ENCODE assay signal across 15 cellular contexts in genomic region chr15:77499087-77499765, GRCh38.
A peak's percentile ranks its signal among the peaks of the same experiment; 100 is the strongest.
DNase-seq lines count a peak whose midpoint lies in the region; ATAC-seq and TF ChIP-seq lines count a peak whose summit lies in the region.
"Had no signal": no experiment of that assay in that cellular context is flagged by ENCODE, and none has a peak within 500 bp of the region (broad histone marks: within the 10 kb centered on the region; RNA-seq: fewer than 3 reads in every experiment).

No MANE protein-coding gene starts in this region.

- peaks cover 6% of the 10 kb centered on the region for H3K4me1 Mint-ChIP-seq in T-helper 17 cell
- peaks cover 40% of the 10 kb centered on the region for H3K4me1 Mint-ChIP-seq in glutamatergic neuron (ENCODE audit: low read depth, unreplicated experiment)
- H3K4me1 Mint-ChIP-seq in activated naive CD4-positive, alpha-beta T cell treated with anti-CD3 and anti-CD28 coated beads for 36 hours (ENCODE audit: low read depth) = peaks cover 4% of the 10 kb centered on the region

- H3K27ac Mint-ChIP-seq in T-helper 17 cell (peak overlapping the region; percentile 19), glutamatergic neuron (ENCODE audit: unreplicated experiment) (peak overlapping the region; percentile 44)
- H3K27ac Mint-ChIP-seq in activated naive CD4-positive, alpha-beta T cell treated with anti-CD3 and anti-CD28 coated beads for 36 hours = no peak overlapping the region

- no peak for TF ChIP-seq CTCF in glutamatergic neuron (IDR thresholded peaks at IDR 0.05; ENCODE audit: partially characterized antibody, unreplicated experiment)
- no peak for TF ChIP-seq CTCF in gastrocnemius medialis (IDR thresholded peaks at IDR 0.05 in 4 of 5, conservative IDR thresholded peaks at IDR 0.05 in 1 of 5)

- CTCF ChIA-PET in activated naive CD4-positive, alpha-beta T cell treated with anti-CD3 and anti-CD28 coated beads for 36 hours (lab: Charles Lee) = interaction anchor here (0.7 to 5.2 kb wide), 8 partner anchors 10 to 501 kb away, joined by 3 to 37 read pairs (median 14); no protein-coding TSS in a partner anchor

- H3K4me3 Mint-ChIP-seq in T-helper 17 cell (no peak overlapping the region), glutamatergic neuron (ENCODE audit: unreplicated experiment) (peak overlapping the region; percentile 51)
- H3K4me3 Mint-ChIP-seq in activated naive CD4-positive, alpha-beta T cell treated with anti-CD3 and anti-CD28 coated beads for 36 hours = no peak overlapping the region

- in situ Hi-C loops in gastrocnemius medialis (cut with MboI; ENCODE audit: low sequenced_read_pairs in 4 of 4) = no loop called here

- DNase-seq in H7 = peak; percentile 38
- no peak for DNase-seq in T-helper 17 cell
- no peak for DNase-seq in glutamatergic neuron
- no peak for DNase-seq in gastrocnemius medialis
- DNase-seq in activated naive CD4-positive, alpha-beta T cell treated with anti-CD3 and anti-CD28 coated beads for 36 hours = no peak
- no peak for DNase-seq in activated CD4-positive, alpha-beta T cell treated with anti-CD3 and anti-CD28 coated beads for 48 hours
- DNase-seq: activated effector memory CD4-positive, alpha-beta T cell treated with anti-CD3 and anti-CD28 coated beads, Interleukin-2, amount 50 U/mL, for 16 hours; aorta; DMS53; NCI-H226; small intestine; stimulated activated naive CD4-positive, alpha-beta T cell; SW 1271 had no signal

- H3K4me1 ChIP-seq in gastrocnemius medialis = peaks cover 43 to 48% of the 10 kb centered on the region in 2 donors

- H3K4me3 ChIP-seq in H7 (ENCODE audit: insufficient read depth, low read depth, low read length) = no peak overlapping the region
- H3K4me3 ChIP-seq in gastrocnemius medialis = no peak overlapping the region
- H3K4me3 ChIP-seq: BLaER1 had no signal

- intact Hi-C loops in gastrocnemius medialis (cut with DNase I; ENCODE audit: low total_unique reads) = loop anchor here (10.0 kb wide), 1 partner anchor 314 kb away; no protein-coding TSS in a partner anchor
- intact Hi-C loops in activated naive CD4-positive, alpha-beta T cell treated with anti-CD3 and anti-CD28 coated beads for 36 hours (cut with micrococcal nuclease) = no loop called here

- H3K36me3 ChIP-seq in H7 (replicated peaks; ENCODE audit: control insufficient read depth, insufficient read depth, low read length) = no peaks in the 10 kb centered on the region
- no peaks in the 10 kb centered on the region for H3K36me3 ChIP-seq in gastrocnemius medialis
- H3K36me3 ChIP-seq: BLaER1 had no signal

- no peaks in the 10 kb centered on the region for H3K9me3 ChIP-seq in T-helper 17 cell (ENCODE audit: control insufficient read depth, low read length, poor library complexity, severe bottlenecking)
- no peaks in the 10 kb centered on the region for H3K9me3 ChIP-seq in gastrocnemius medialis
- H3K9me3 ChIP-seq: BLaER1 had no signal

- H3K9me3 Mint-ChIP-seq in glutamatergic neuron (ENCODE audit: unreplicated experiment) = peaks cover 2% of the 10 kb centered on the region
- H3K9me3 Mint-ChIP-seq in activated naive CD4-positive, alpha-beta T cell treated with anti-CD3 and anti-CD28 coated beads for 36 hours = no peaks in the 10 kb centered on the region

- peak overlapping the region in 3 of 4 donors; percentile 66 to 82 (median 71) for H3K27ac ChIP-seq in gastrocnemius medialis
- H3K27ac ChIP-seq: BLaER1 had no signal

- H3K27me3 Mint-ChIP-seq in T-helper 17 cell (peaks cover 5% of the 10 kb centered on the region), glutamatergic neuron (ENCODE audit: unreplicated experiment) (peaks cover 10% of the 10 kb centered on the region)
- H3K27me3 Mint-ChIP-seq in activated naive CD4-positive, alpha-beta T cell treated with anti-CD3 and anti-CD28 coated beads for 36 hours (ENCODE audit: low read depth) = no peaks in the 10 kb centered on the region

- ATAC-seq in T-helper 17 cell (no peak), gastrocnemius medialis (no peak), HG03521 (IDR thresholded peaks at IDR 0.05; ENCODE audit: unreplicated experiment) (no peak)

- H3K36me3 Mint-ChIP-seq in T-helper 17 cell (ENCODE audit: low read depth) (peaks cover 10% of the 10 kb centered on the region), glutamatergic neuron (ENCODE audit: unreplicated experiment) (no peaks in the 10 kb centered on the region)
- H3K36me3 Mint-ChIP-seq in activated naive CD4-positive, alpha-beta T cell treated with anti-CD3 and anti-CD28 coated beads for 36 hours (ENCODE audit: low read depth) = peaks cover 2% of the 10 kb centered on the region

- H3K27me3 ChIP-seq in H7 (ENCODE audit: control insufficient read depth, insufficient read depth, low read length) (no peaks in the 10 kb centered on the region), gastrocnemius medialis (no peaks in the 10 kb centered on the region)
- H3K27me3 ChIP-seq: BLaER1 had no signal

- TF ChIP-seq POLR2A in gastrocnemius medialis (IDR thresholded peaks at IDR 0.05) = no peak
